12 cellular contexts compared by ENCODE assay signal in the genomic region with DNA sequence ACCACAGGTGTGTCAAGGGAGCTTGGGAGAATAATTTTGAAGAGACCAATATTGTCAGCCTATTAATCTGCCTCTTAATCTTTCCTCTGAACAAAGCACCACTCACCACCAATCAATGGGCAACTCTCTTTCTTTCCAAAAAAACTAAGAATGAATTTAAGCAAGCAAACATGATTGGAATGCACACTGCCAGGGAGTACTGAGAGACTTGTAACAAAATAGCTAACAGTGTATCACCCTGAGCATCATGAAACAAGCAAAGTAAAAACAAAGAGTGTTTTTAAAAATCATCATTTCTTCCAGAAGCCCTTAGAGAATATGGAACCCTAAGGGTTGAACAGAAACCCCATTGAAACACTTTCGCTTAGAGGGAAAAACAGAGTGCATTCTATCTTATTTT.
"Had no signal": no experiment of that assay in that cellular context is flagged by ENCODE, and none has a peak within 500 bp of the region (broad histone marks: within the 10 kb centered on the region; RNA-seq: fewer than 3 reads in every experiment).

No MANE protein-coding gene starts in this region.

- H3K27me3 Mint-ChIP-seq: activated naive CD8-positive, alpha-beta T cell treated with anti-CD3 and anti-CD28 coated beads, Interleukin-2, amount 50 U/mL, for 24 hours; progenitor cell of endocrine pancreas had no signal

- H3K27ac ChIP-seq: ascending aorta, cardiac muscle cell, esophagus muscularis mucosa, gastrocnemius medialis, heart left ventricle, right atrium auricular region, transverse colon had no signal

- H3K9me3 Mint-ChIP-seq: activated naive CD8-positive, alpha-beta T cell treated with anti-CD3 and anti-CD28 coated beads, Interleukin-2, amount 50 U/mL, for 24 hours; immature natural killer cell; natural killer cell treated with Interleukin-12 subunit alpha and Interleukin-12 subunit beta and Interleukin-15 and Interleukin-18, amount 100 ng/mL, for 72 hours; T-cell had no signal

- H3K4me1 ChIP-seq: ascending aorta, esophagus muscularis mucosa, gastrocnemius medialis, heart left ventricle, right atrium auricular region, transverse colon had no signal

- H3K36me3 ChIP-seq: ascending aorta, cardiac muscle cell, esophagus muscularis mucosa, gastrocnemius medialis, heart left ventricle, right atrium auricular region, transverse colon had no signal

- H3K27me3 ChIP-seq: ascending aorta, cardiac muscle cell, gastrocnemius medialis, heart left ventricle, right atrium auricular region, transverse colon had no signal

- DNase-seq: gastrocnemius medialis had no signal

- H3K4me3 Mint-ChIP-seq: activated naive CD8-positive, alpha-beta T cell treated with anti-CD3 and anti-CD28 coated beads, Interleukin-2, amount 50 U/mL, for 24 hours; immature natural killer cell; natural killer cell treated with Interleukin-12 subunit alpha and Interleukin-12 subunit beta and Interleukin-15 and Interleukin-18, amount 100 ng/mL, for 72 hours; T-cell had no signal

- H3K4me1 Mint-ChIP-seq: immature natural killer cell, T-cell had no signal

- H3K4me3 ChIP-seq: ascending aorta, cardiac muscle cell, esophagus muscularis mucosa, gastrocnemius medialis, heart left ventricle, right atrium auricular region, transverse colon had no signal

- H3K27ac Mint-ChIP-seq: activated naive CD8-positive, alpha-beta T cell treated with anti-CD3 and anti-CD28 coated beads, Interleukin-2, amount 50 U/mL, for 24 hours; immature natural killer cell; natural killer cell treated with Interleukin-12 subunit alpha and Interleukin-12 subunit beta and Interleukin-15 and Interleukin-18, amount 100 ng/mL, for 72 hours; progenitor cell of endocrine pancreas; T-cell had no signal

- H3K9me3 ChIP-seq: ascending aorta, esophagus muscularis mucosa, gastrocnemius medialis, heart left ventricle, right atrium auricular region, transverse colon had no signal

- H3K36me3 Mint-ChIP-seq: immature natural killer cell; natural killer cell treated with Interleukin-12 subunit alpha and Interleukin-12 subunit beta and Interleukin-15 and Interleukin-18, amount 100 ng/mL, for 72 hours; T-cell had no signal
